1 cellular context compared by ENCODE assay signal in genomic region chr18:25434771-25435461, GRCh38.
TF ChIP-seq lines count a peak whose summit lies in the region.

No MANE protein-coding gene starts in this region.

TF ChIP-seq in GM23338, 12 proteins besides CTCF, POLR2A, EP300 and RAD21 (continued from another document):
- no peak for TF ChIP-seq ZNF462 (CRISPR knock-in tag; IDR thresholded peaks at IDR 0.05)
- TF ChIP-seq EZH2 (IDR thresholded peaks at IDR 0.05; ENCODE audit: low read depth, unreplicated experiment) = no peak
- no peak for TF ChIP-seq ZNF331 (CRISPR knock-in tag; IDR thresholded peaks at IDR 0.05; ENCODE audit: low read depth)
- no peak for TF ChIP-seq ETS1 (IDR thresholded peaks at IDR 0.05)
- no peak for TF ChIP-seq STAT1 (IDR thresholded peaks at IDR 0.05; ENCODE audit: unreplicated experiment)
- TF ChIP-seq CREB1 (CRISPR knock-in tag; IDR thresholded peaks at IDR 0.05; ENCODE audit: low read depth) = no peak
TF ChIP-seq in GM23338: peak in this region for 0.
